25 cellular contexts compared by ENCODE assay signal in genomic region chr13:107534548-107534947, GRCh38.
"Had no signal": no experiment of that assay in that cellular context is flagged by ENCODE, and none has a peak within 500 bp of the region (broad histone marks: within the 10 kb centered on the region; RNA-seq: fewer than 3 reads in every experiment).

No MANE protein-coding gene starts in this region.

- H3K27ac Mint-ChIP-seq: activated CD4-positive, alpha-beta T cell treated with anti-CD3 and anti-CD28 coated beads, Interleukin-2, amount 10 ng/mL, durations not matched to agents 7 days and 5 days; activated CD8-positive, alpha-beta memory T cell treated with anti-CD3 and anti-CD28 coated beads, Interleukin-2, amount 10 ng/mL, durations not matched to agents 7 days and 5 days; activated CD8-positive, alpha-beta T cell treated with anti-CD3 and anti-CD28 coated beads for 36 hours; activated naive CD4-positive, alpha-beta T cell treated with anti-CD3 and anti-CD28 coated beads, Interleukin-2, amount 50 U/mL, for 24 hours; activated T-helper 1 cell treated with anti-CD3 and anti-CD28 coated beads, Interleukin-12 subunit alpha, Interleukin-12 subunit beta, Interleukin-2, Interleukin-4 antibody, amounts not matched to agents 30 ng/mL and 10 ng/mL and 1 ng/mL, durations not matched to agents 14 hours and 24 hours and 36 hours; memory B cell; nephron progenitor cell; stimulated activated naive CD8-positive, alpha-beta T cell treated with anti-CD3 and anti-CD28 coated beads, Interleukin-15, Interleukin-2, amounts not matched to agents 100 ng/mL and 50 ng/mL, for 24 hours; T-cell; T-helper 2 cell treated with Interferon-gamma antibody and Interleukin-4, amounts not matched to agents 5 μg/mL and 100 μg/mL, for 36 hours had no signal

- H3K4me3 Mint-ChIP-seq: activated CD4-positive, alpha-beta T cell treated with anti-CD3 and anti-CD28 coated beads, Interleukin-2, amount 10 ng/mL, durations not matched to agents 7 days and 5 days; activated CD8-positive, alpha-beta memory T cell treated with anti-CD3 and anti-CD28 coated beads, Interleukin-2, amount 10 ng/mL, durations not matched to agents 7 days and 5 days; activated CD8-positive, alpha-beta T cell treated with anti-CD3 and anti-CD28 coated beads for 36 hours; activated naive CD4-positive, alpha-beta T cell treated with anti-CD3 and anti-CD28 coated beads, Interleukin-2, amount 50 U/mL, for 24 hours; activated T-helper 1 cell treated with anti-CD3 and anti-CD28 coated beads, Interleukin-12 subunit alpha, Interleukin-12 subunit beta, Interleukin-2, Interleukin-4 antibody, amounts not matched to agents 30 ng/mL and 10 ng/mL and 1 ng/mL, durations not matched to agents 14 hours and 24 hours and 36 hours; memory B cell; nephron progenitor cell; stimulated activated naive CD8-positive, alpha-beta T cell treated with anti-CD3 and anti-CD28 coated beads, Interleukin-15, Interleukin-2, amounts not matched to agents 100 ng/mL and 50 ng/mL, for 24 hours; T-cell; T-helper 2 cell treated with Interferon-gamma antibody and Interleukin-4, amounts not matched to agents 5 μg/mL and 100 μg/mL, for 36 hours had no signal

- H3K27me3 Mint-ChIP-seq: activated CD4-positive, alpha-beta T cell treated with anti-CD3 and anti-CD28 coated beads, Interleukin-2, amount 10 ng/mL, durations not matched to agents 7 days and 5 days; activated CD8-positive, alpha-beta memory T cell treated with anti-CD3 and anti-CD28 coated beads, Interleukin-2, amount 10 ng/mL, durations not matched to agents 7 days and 5 days; activated CD8-positive, alpha-beta T cell treated with anti-CD3 and anti-CD28 coated beads for 36 hours; activated naive CD4-positive, alpha-beta T cell treated with anti-CD3 and anti-CD28 coated beads, Interleukin-2, amount 50 U/mL, for 24 hours; memory B cell; stimulated activated naive CD8-positive, alpha-beta T cell treated with anti-CD3 and anti-CD28 coated beads, Interleukin-15, Interleukin-2, amounts not matched to agents 100 ng/mL and 50 ng/mL, for 24 hours; T-cell had no signal

- H3K36me3 ChIP-seq: pancreas, tibial artery, WERI-Rb-1 had no signal

- H3K4me1 Mint-ChIP-seq: activated CD4-positive, alpha-beta T cell treated with anti-CD3 and anti-CD28 coated beads, Interleukin-2, amount 10 ng/mL, durations not matched to agents 7 days and 5 days; activated CD8-positive, alpha-beta memory T cell treated with anti-CD3 and anti-CD28 coated beads, Interleukin-2, amount 10 ng/mL, durations not matched to agents 7 days and 5 days; activated naive CD4-positive, alpha-beta T cell treated with anti-CD3 and anti-CD28 coated beads, Interleukin-2, amount 50 U/mL, for 24 hours; memory B cell; nephron progenitor cell; T-cell had no signal

- H3K9me3 Mint-ChIP-seq: activated CD4-positive, alpha-beta T cell treated with anti-CD3 and anti-CD28 coated beads, Interleukin-2, amount 10 ng/mL, durations not matched to agents 7 days and 5 days; activated CD8-positive, alpha-beta T cell treated with anti-CD3 and anti-CD28 coated beads for 36 hours; activated naive CD4-positive, alpha-beta T cell treated with anti-CD3 and anti-CD28 coated beads, Interleukin-2, amount 50 U/mL, for 24 hours; nephron progenitor cell; stimulated activated naive CD8-positive, alpha-beta T cell treated with anti-CD3 and anti-CD28 coated beads, Interleukin-15, Interleukin-2, amounts not matched to agents 100 ng/mL and 50 ng/mL, for 24 hours had no signal

- H3K36me3 Mint-ChIP-seq: activated CD8-positive, alpha-beta memory T cell treated with anti-CD3 and anti-CD28 coated beads, Interleukin-2, amount 10 ng/mL, durations not matched to agents 7 days and 5 days; activated naive CD4-positive, alpha-beta T cell treated with anti-CD3 and anti-CD28 coated beads, Interleukin-2, amount 50 U/mL, for 24 hours; memory B cell; T-cell had no signal

- H3K27ac ChIP-seq: pancreas, psoas muscle, tibial artery, WERI-Rb-1 had no signal

- H3K4me3 ChIP-seq: mucosa of descending colon, pancreas, psoas muscle, tibial artery had no signal

- H3K27me3 ChIP-seq: pancreas, tibial artery had no signal

- H3K4me1 ChIP-seq: pancreas, psoas muscle, tibial artery had no signal

- ATAC-seq: activated CD8-positive, alpha-beta memory T cell treated with anti-CD3 and anti-CD28 coated beads, Interleukin-2, amount 10 ng/mL, durations not matched to agents 7 days and 5 days; activated CD8-positive, alpha-beta T cell treated with anti-CD3 and anti-CD28 coated beads for 36 hours; left cardiac atrium; mucosa of descending colon; pancreas; psoas muscle; right cardiac atrium; T-cell had no signal

- DNase-seq: activated CD4-positive, alpha-beta T cell treated with anti-CD3 and anti-CD28 coated beads, Interleukin-2, amount 10 ng/mL, durations not matched to agents 7 days and 5 days; activated CD4-positive, CD25-positive, alpha-beta regulatory T cell treated with anti-CD3 and anti-CD28 coated beads, Interleukin-2, amount 50 U/mL, for 72 hours; activated CD8-positive, alpha-beta memory T cell treated with anti-CD3 and anti-CD28 coated beads, Interleukin-2, amount 10 ng/mL, durations not matched to agents 7 days and 5 days; activated CD8-positive, alpha-beta T cell treated with anti-CD3 and anti-CD28 coated beads for 36 hours; activated gamma-delta T cell treated with Interleukin-2 at 50 U/mL for 16 hours; activated T-cell treated with anti-CD3 and anti-CD28 coated beads for 4 hours; foreskin melanocyte; glutamatergic neuron; hippocampal formation; left cardiac atrium; mucosa of descending colon; nephron progenitor cell; pancreas; psoas muscle; right cardiac atrium; stimulated activated CD4-positive, alpha-beta T cell treated with anti-CD3 and anti-CD28 coated beads, Interleukin-12 subunit alpha, Interleukin-12 subunit beta, amount 100 ng/mL, for 4 hours; stimulated activated CD4-positive, alpha-beta T cell treated with anti-CD3 and anti-CD28 coated beads, Interleukin-1b, Interleukin-23, amount 100 ng/mL, for 48 hours; T-cell; tibial artery; WERI-Rb-1 had no signal
